In the genomic region with DNA sequence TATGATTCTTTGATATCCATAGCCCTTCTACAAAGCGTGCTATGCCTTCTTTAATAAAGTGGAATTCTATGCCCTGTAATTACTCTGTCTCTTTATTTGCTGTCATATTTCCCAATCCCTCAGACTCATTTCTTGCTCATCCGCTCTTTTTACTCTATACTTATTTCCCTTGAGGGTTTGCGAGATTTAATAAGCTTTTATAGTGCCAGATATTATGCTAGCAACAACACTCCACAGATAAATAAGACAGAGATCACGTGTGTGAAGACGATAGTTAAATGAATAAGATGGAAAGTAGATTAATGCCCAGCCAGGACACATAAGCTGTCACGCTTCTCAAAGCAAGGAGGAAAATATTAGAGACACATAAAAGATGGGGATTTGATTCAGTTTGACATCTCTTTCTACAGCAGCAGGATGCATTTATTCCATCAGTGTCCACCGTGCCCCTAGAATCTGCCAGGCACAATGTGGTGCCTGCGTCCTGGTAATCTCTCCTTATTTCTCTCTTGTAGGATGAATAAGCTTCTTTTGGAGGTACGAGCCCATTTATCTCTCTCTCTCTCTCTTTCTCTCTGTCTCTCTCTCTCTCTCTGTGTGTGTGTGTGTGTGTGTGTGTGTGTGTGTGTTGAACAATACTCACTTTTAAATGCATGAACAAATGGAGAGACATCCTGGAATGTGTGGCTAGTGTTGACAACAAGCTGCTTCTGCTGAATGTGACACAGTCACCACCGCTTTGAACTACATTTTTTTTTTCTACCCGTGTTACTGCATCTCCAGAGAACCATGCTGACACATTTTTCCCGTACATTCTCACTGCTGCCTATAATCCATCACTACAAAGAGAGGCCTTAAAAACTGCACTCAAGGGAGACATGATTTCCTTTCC, we compare ENCODE assay signal across 1 cellular context.
TF ChIP-seq lines count a peak whose summit lies in the region.

No MANE protein-coding gene starts in this region.

TF ChIP-seq in IMR-90, 13 proteins besides CTCF, POLR2A, EP300 and RAD21:
- TF ChIP-seq, protein P1, sequence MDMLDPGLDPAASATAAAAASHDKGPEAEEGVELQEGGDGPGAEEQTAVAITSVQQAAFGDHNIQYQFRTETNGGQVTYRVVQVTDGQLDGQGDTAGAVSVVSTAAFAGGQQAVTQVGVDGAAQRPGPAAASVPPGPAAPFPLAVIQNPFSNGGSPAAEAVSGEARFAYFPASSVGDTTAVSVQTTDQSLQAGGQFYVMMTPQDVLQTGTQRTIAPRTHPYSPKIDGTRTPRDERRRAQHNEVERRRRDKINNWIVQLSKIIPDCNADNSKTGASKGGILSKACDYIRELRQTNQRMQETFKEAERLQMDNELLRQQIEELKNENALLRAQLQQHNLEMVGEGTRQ (IDR thresholded peaks at IDR 0.05; ENCODE audit: low read depth, low read length) = no peak
- 0 out of 2 replicates have a peak, but pooled peaks have one; percentile 2 for TF ChIP-seq CEBPB (IDR thresholded peaks at IDR 0.05; ENCODE audit: low read depth, low read length)
